In the genomic region with DNA sequence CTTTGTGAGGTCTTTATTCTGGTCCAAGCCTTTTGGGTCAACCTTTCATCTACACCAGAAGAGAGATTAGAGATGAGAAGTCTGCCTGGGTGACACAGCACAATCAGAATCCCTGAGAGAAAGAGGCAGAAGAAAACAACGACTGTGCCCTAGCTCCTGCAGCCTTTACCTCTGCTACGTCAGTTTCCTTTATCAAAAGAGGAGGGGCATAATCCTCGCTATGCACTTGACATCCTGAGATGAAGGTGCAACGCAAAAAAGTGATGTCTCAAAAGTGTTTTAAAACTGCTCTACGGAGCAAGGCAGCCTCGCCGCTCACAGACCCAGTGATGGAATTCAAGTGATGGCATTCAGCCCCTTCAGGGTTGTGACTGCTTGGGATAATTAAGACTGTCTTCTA, we compare ENCODE assay signal across 22 cellular contexts. TPM values are rescaled to one million over a fixed set of nuclear protein-coding genes. Genes with fewer than 3 reads are reported as not detected.
DNase-seq lines count a peak whose midpoint lies in the region; ATAC-seq and TF ChIP-seq lines count a peak whose summit lies in the region.
"Had no signal": no experiment of that assay in that cellular context is flagged by ENCODE, and none has a peak within 500 bp of the region (broad histone marks: within the 10 kb centered on the region; RNA-seq: fewer than 3 reads in every experiment).

No MANE protein-coding gene starts in this region.

- peaks cover 19% of the 10 kb centered on the region for H3K36me3 Mint-ChIP-seq in activated CD4-positive, alpha-beta T cell treated with anti-CD3 and anti-CD28 coated beads for 36 hours (ENCODE audit: low read depth)

- TF ChIP-seq POLR2A in spleen (IDR thresholded peaks at IDR 0.05), result no peak

- no peak for DNase-seq in activated CD4-positive, alpha-beta T cell treated with anti-CD3 and anti-CD28 coated beads for 36 hours
- no peak for DNase-seq in activated CD4-positive, alpha-beta T cell treated with anti-CD3 and anti-CD28 coated beads for 1 hour
- DNase-seq in coronary artery (ENCODE audit: low spot score) (peak; percentile 9), spleen (no peak), SK-N-DZ (ENCODE audit: low spot score) (no peak), NCI-H345 (lab: John Stamatoyannopoulos, UW) (no peak)
- DNase-seq: activated CD4-positive, CD25-positive, alpha-beta regulatory T cell; DND-41; GM23248; left colon; NCI-H1417 treated with DMSO at 0.1 percent for 48 hours; NCI-H2227 treated with DMSO at 0.1 percent for 48 hours; trophoblast cell had no signal

- ATAC-seq in activated CD4-positive, alpha-beta T cell treated with anti-CD3 and anti-CD28 coated beads for 36 hours, result no peak
- no peak for ATAC-seq in HG03280 (IDR thresholded peaks at IDR 0.05; ENCODE audit: unreplicated experiment)
- ATAC-seq: left colon; stimulated activated effector memory CD8-positive, alpha-beta T cell treated with anti-CD3 and anti-CD28 coated beads, Interleukin-12 subunit alpha, Interleukin-12 subunit beta, amount 100 ng/mL, for 72 hours had no signal

- H3K9me3 Mint-ChIP-seq in activated CD4-positive, alpha-beta T cell treated with anti-CD3 and anti-CD28 coated beads for 36 hours (ENCODE audit: low read depth), result no peaks in the 10 kb centered on the region
- H3K9me3 Mint-ChIP-seq: stimulated activated effector memory CD8-positive, alpha-beta T cell treated with anti-CD3 and anti-CD28 coated beads, Interleukin-12 subunit alpha, Interleukin-12 subunit beta, amount 100 ng/mL, for 72 hours had no signal

- intact Hi-C loops in activated CD4-positive, alpha-beta T cell treated with anti-CD3 and anti-CD28 coated beads for 36 hours (cut with DNase I, micrococcal nuclease), result loop anchor here in 1 of 2 experiments (1.0 kb wide), 1 partner anchor 22 kb away; a partner anchor contains a TSS
- intact Hi-C loops in spleen (cut with DNase I; ENCODE audit: low total_unique reads), result no loop called here

- POLR2A ChIA-PET in activated CD4-positive, alpha-beta T cell treated with anti-CD3 and anti-CD28 coated beads for 36 hours (lab: Charles Lee), result no interaction called here

- H3K9me3 ChIP-seq in OCI-LY3 (ENCODE audit: insufficient read depth, low read length) (no peaks in the 10 kb centered on the region; the same call in 1 of the 2 replicates), spleen (no peaks in the 10 kb centered on the region)

- H3K27me3 ChIP-seq in OCI-LY3 (ENCODE audit: low read depth, low read length), result no peaks in the 10 kb centered on the region
- H3K27me3 ChIP-seq in spleen (replicated peaks in 1 of 7), result peaks cover 0 to 8% (median 0%) of the 10 kb centered on the region in 7 donors

- peaks cover 45% of the 10 kb centered on the region for H3K79me2 ChIP-seq in OCI-LY3 (ENCODE audit: low read length)

- WGBS in spleen, 5 donors, result 82 to 90% (median 84%) methylated on average over 7 of the region's 7 CpGs

- peaks cover 50% of the 10 kb centered on the region for H3K36me3 ChIP-seq in OCI-LY3 (replicated peaks; ENCODE audit: low read depth, low read length)
- peaks cover 0 to 39% (median 3%) of the 10 kb centered on the region in 6 donors for H3K36me3 ChIP-seq in spleen

- H3K4me1 ChIP-seq in OCI-LY3 (ENCODE audit: low read length), result peaks cover 51% of the 10 kb centered on the region
- H3K4me1 ChIP-seq in spleen, result peaks cover 39 to 68% (median 54%) of the 10 kb centered on the region in 6 donors

- H3K27ac ChIP-seq in OCI-LY3 (ENCODE audit: low read length), result peak overlapping the region; percentile 94
- no peak overlapping the region for H3K27ac ChIP-seq in coronary artery
- peak overlapping the region; percentile 65 to 92 (median 82) for H3K27ac ChIP-seq in spleen
- H3K27ac ChIP-seq: GM23248 had no signal

- peak overlapping the region; percentile 41; the same call in 1 of the 2 replicates for H3K9ac ChIP-seq in OCI-LY3 (ENCODE audit: low read length)
- H3K9ac ChIP-seq: GM23248 had no signal

- H3K4me3 ChIP-seq in OCI-LY3 (ENCODE audit: low read length) (peak overlapping the region; percentile 17; the same call in 1 of the 2 replicates), coronary artery (no peak overlapping the region), spleen (no peak overlapping the region)
- H3K4me3 ChIP-seq: GM23248 had no signal

- H3K27me3 Mint-ChIP-seq in activated CD4-positive, alpha-beta T cell treated with anti-CD3 and anti-CD28 coated beads for 36 hours, result no peaks in the 10 kb centered on the region

- peak overlapping the region; percentile 62 for H3K27ac Mint-ChIP-seq in activated CD4-positive, alpha-beta T cell treated with anti-CD3 and anti-CD28 coated beads for 36 hours

- H3K4me1 Mint-ChIP-seq in activated CD4-positive, alpha-beta T cell treated with anti-CD3 and anti-CD28 coated beads for 36 hours, result peaks cover 33% of the 10 kb centered on the region

- TF ChIP-seq CTCF in OCI-LY3 (IDR thresholded peaks at IDR 0.05; ENCODE audit: low read depth, low read length), result no peak
- no peak for TF ChIP-seq CTCF in coronary artery (IDR thresholded peaks at IDR 0.05)
- TF ChIP-seq CTCF in spleen (IDR thresholded peaks at IDR 0.05 in 8 of 11, conservative IDR thresholded peaks at IDR 0.05 in 3 of 11), result no peak

- no peaks in the 10 kb centered on the region for H4K20me1 ChIP-seq in OCI-LY3 (ENCODE audit: insufficient read depth, low read length)

- no peak overlapping the region for H2AFZ ChIP-seq in OCI-LY3 (ENCODE audit: low read depth, low read length)
- H2AFZ ChIP-seq: GM23248 had no signal

- CTCF ChIA-PET in activated CD4-positive, alpha-beta T cell treated with anti-CD3 and anti-CD28 coated beads for 36 hours (lab: Charles Lee), result interaction anchor here (1.7 to 7.5 kb wide), 4 partner anchors 9 to 29 kb away, joined by 5 to 46 read pairs (median 9); a partner anchor contains a TSS

- H3K4me3 Mint-ChIP-seq in activated CD4-positive, alpha-beta T cell treated with anti-CD3 and anti-CD28 coated beads for 36 hours, result no peak overlapping the region

- H3K4me2 ChIP-seq in OCI-LY3 (ENCODE audit: low read length), result peak overlapping the region; percentile 46

RNA-seq across cellular contexts. Expression of a gene that starts 21.7 kb away (rescaled TPM):
- total RNA-seq in activated CD4-positive, alpha-beta T cell treated with anti-CD3 and anti-CD28 coated beads for 36 hours, result not detected
- not detected for total RNA-seq in spleen
- under 1 TPM in 1 of 3 donors, not detected in 2; 0.02 TPM for polyA plus RNA-seq in spleen
- polyA plus RNA-seq in SK-N-DZ (2014; cell fraction: cytosol; rRNA removed), result 1.6 and 3.5 TPM in 2 replicates
- polyA plus RNA-seq in SK-N-DZ (2014; cell fraction: nucleus; rRNA removed), result 0.30 and 0.69 TPM in 2 replicates
- total RNA-seq: A172; cardiac septum; fibroblast of villous mesenchyme; GM23248; left colon; Right ventricle myocardium inferior; T-helper 1 cell treated with Interleukin-12 subunit alpha and Interleukin-12 subunit beta and Interleukin-4 antibody, amounts not matched to agents 30 ng/mL and 1 ng/mL, for 36 hours had no signal
- polyA plus RNA-seq: CD14-positive monocyte, GM23248 had no signal

RNA-seq across cellular contexts. Expression of a gene that starts 21.8 kb away (rescaled TPM):
- 1 to 10 TPM; 8.6 to 10.0 TPM for total RNA-seq in activated CD4-positive, alpha-beta T cell treated with anti-CD3 and anti-CD28 coated beads for 36 hours
- total RNA-seq in spleen, result 10 to 100 TPM; 14.9 to 33.8 (median 24.7) TPM
- 1 to 10 TPM; 4.2 to 9.6 (median 5.1) TPM for polyA plus RNA-seq in spleen
- polyA plus RNA-seq in SK-N-DZ (2014; cell fraction: cytosol; rRNA removed), result 22.1 and 24.0 TPM in 2 replicates
- 8.5 and 11.2 TPM in 2 replicates for polyA plus RNA-seq in SK-N-DZ (2014; cell fraction: nucleus; rRNA removed)

Comparison
In these comparisons a context has a peak if more than half of its experiments do, and no peak if none do; other contexts are left out.
1. H3K27ac ChIP-seq: peak in OCI-LY3 (single experiment) and spleen (8 of 8); none in coronary artery (0 of 2).